ENCODE assay signal across 20 cellular contexts in genomic region chr20:32411955-32412706, GRCh38. TPM values are rescaled to one million over a fixed set of nuclear protein-coding genes. Genes with fewer than 3 reads are reported as not detected.
DNase-seq lines count a peak whose midpoint lies in the region; ATAC-seq and TF ChIP-seq lines count a peak whose summit lies in the region.
"Had no signal": no experiment of that assay in that cellular context is flagged by ENCODE, and none has a peak within 500 bp of the region (broad histone marks: within the 10 kb centered on the region; RNA-seq: fewer than 3 reads in every experiment).

No MANE protein-coding gene starts in this region.

- no peaks in the 10 kb centered on the region for H3K27me3 ChIP-seq in BLaER1 treated with 17β-estradiol and CSF1 and Interleukin-3, amounts not matched to agents 10 nM and 100 nM
- H3K27me3 ChIP-seq: body of pancreas had no signal

- H3K27ac Mint-ChIP-seq in activated naive CD8-positive, alpha-beta T cell treated with anti-CD3 and anti-CD28 coated beads, Interleukin-2, amount 10 ng/mL, durations not matched to agents 7 days and 5 days: no peak overlapping the region

- no peak overlapping the region for H3K27ac ChIP-seq in BLaER1 treated with 17β-estradiol and CSF1 and Interleukin-3, amounts not matched to agents 10 nM and 100 nM
- H3K27ac ChIP-seq: body of pancreas, RWPE1 had no signal

- H3K9me3 ChIP-seq in BLaER1 treated with 17β-estradiol and CSF1 and Interleukin-3, amounts not matched to agents 10 nM and 100 nM (replicated peaks in 1 of 11): no peaks in the 10 kb centered on the region
- H3K9me3 ChIP-seq: body of pancreas had no signal

- POLR2A ChIA-PET in activated naive CD8-positive, alpha-beta T cell treated with anti-CD3 and anti-CD28 coated beads, Interleukin-2, amount 10 ng/mL, durations not matched to agents 7 days and 5 days (lab: Charles Lee): interaction anchor here (0.9 kb wide), 1 partner anchor 32 kb away, joined by 4 read pairs; no protein-coding TSS in a partner anchor

- no peak overlapping the region for H3K4me3 ChIP-seq in BLaER1 treated with 17β-estradiol and CSF1 and Interleukin-3, amounts not matched to agents 10 nM and 100 nM
- H3K4me3 ChIP-seq in NB4 (ENCODE audit: low read depth, low read length): no peak overlapping the region
- H3K4me3 ChIP-seq: body of pancreas had no signal

- H3K4me1 Mint-ChIP-seq in activated naive CD8-positive, alpha-beta T cell treated with anti-CD3 and anti-CD28 coated beads, Interleukin-2, amount 10 ng/mL, durations not matched to agents 7 days and 5 days: peaks cover 38% of the 10 kb centered on the region

- no peaks in the 10 kb centered on the region for H3K27me3 Mint-ChIP-seq in activated naive CD8-positive, alpha-beta T cell treated with anti-CD3 and anti-CD28 coated beads, Interleukin-2, amount 10 ng/mL, durations not matched to agents 7 days and 5 days

- no peak for TF ChIP-seq POLR2A in NB4 (IDR thresholded peaks at IDR 0.05; ENCODE audit: extremely low read depth, insufficient read length)

- no peak overlapping the region for H3K9ac ChIP-seq in BLaER1 treated with 17β-estradiol and CSF1 and Interleukin-3, amounts not matched to agents 10 nM and 100 nM

- H3K36me3 Mint-ChIP-seq in activated naive CD8-positive, alpha-beta T cell treated with anti-CD3 and anti-CD28 coated beads, Interleukin-2, amount 10 ng/mL, durations not matched to agents 7 days and 5 days: peaks cover 28% of the 10 kb centered on the region

- DNase-seq in EL (peak; percentile 22), NB4 (ENCODE audit: low read depth) (peak; percentile 69), NCI-H2171 (lab: John Stamatoyannopoulos, UW) (no peak), NCI-H146 (lab: John Stamatoyannopoulos, UW) (no peak), activated gamma-delta T cell treated with Interleukin-2 at 50 U/mL for 16 hours (no peak)
- no peak for DNase-seq in activated naive CD8-positive, alpha-beta T cell treated with anti-CD3 and anti-CD28 coated beads, Interleukin-2, amount 10 ng/mL, durations not matched to agents 7 days and 5 days
- DNase-seq: activated CD4-positive, alpha-beta T cell treated with anti-CD3 and anti-CD28 coated beads, Interleukin-2, amount 50 U/mL, for 48 hours; activated gamma-delta T cell; body of pancreas; dermis blood vessel endothelial cell; DMS53; glutamatergic neuron; islet precursor cell; NCI-H524; stimulated activated CD4-positive, alpha-beta T cell treated with anti-CD3 and anti-CD28 coated beads, Interleukin-4, amount 100 ng/mL, for 4 hours had no signal

- no peaks in the 10 kb centered on the region for H3K9me3 Mint-ChIP-seq in activated naive CD8-positive, alpha-beta T cell treated with anti-CD3 and anti-CD28 coated beads, Interleukin-2, amount 10 ng/mL, durations not matched to agents 7 days and 5 days

- peaks cover 52 to 100% (median 93%) of the 10 kb centered on the region in 11 experiments; a peak in 21 of 22 replicates for H4K20me1 ChIP-seq in BLaER1 treated with 17β-estradiol and CSF1 and Interleukin-3, amounts not matched to agents 10 nM and 100 nM

- no peak for TF ChIP-seq CTCF in NB4 (IDR thresholded peaks at IDR 0.05; ENCODE audit: low read depth, low read length)

- H3K36me3 ChIP-seq in BLaER1 treated with 17β-estradiol and CSF1 and Interleukin-3, amounts not matched to agents 10 nM and 100 nM: peaks cover 18 to 77% (median 51%) of the 10 kb centered on the region in 11 experiments

- peaks cover 16 to 46% (median 25%) of the 10 kb centered on the region in 10 experiments for H3K4me1 ChIP-seq in BLaER1 treated with 17β-estradiol and CSF1 and Interleukin-3, amounts not matched to agents 10 nM and 100 nM

- H3K4me2 ChIP-seq in BLaER1 treated with 17β-estradiol and CSF1 and Interleukin-3, amounts not matched to agents 10 nM and 100 nM: peak overlapping the region; percentile 2 to 85 (median 36); a peak in 17 of 22 replicates

- peak; percentile 38 for ATAC-seq in activated naive CD8-positive, alpha-beta T cell treated with anti-CD3 and anti-CD28 coated beads, Interleukin-2, amount 10 ng/mL, durations not matched to agents 7 days and 5 days (ENCODE audit: low read depth)
- ATAC-seq in HG03469 (IDR thresholded peaks at IDR 0.05; ENCODE audit: unreplicated experiment): no peak
- ATAC-seq: body of pancreas, esophagus mucosa, HepG2 had no signal

- no peak overlapping the region for H3K4me3 Mint-ChIP-seq in activated naive CD8-positive, alpha-beta T cell treated with anti-CD3 and anti-CD28 coated beads, Interleukin-2, amount 10 ng/mL, durations not matched to agents 7 days and 5 days

RNA-seq across cellular contexts. Expression of gene ASXL1, which starts 54.0 kb away (rescaled TPM):
- total RNA-seq in activated naive CD8-positive, alpha-beta T cell treated with anti-CD3 and anti-CD28 coated beads, Interleukin-2, amount 10 ng/mL, durations not matched to agents 7 days and 5 days: 100 to 1,000 TPM; 102 to 107 TPM

Comparison
In these comparisons a context has a peak if more than half of its experiments do, and no peak if none do; other contexts are left out.
1. DNase-seq: peak in EL (single experiment) and NB4 (single experiment); none in activated naive CD8-positive, alpha-beta T cell treated with anti-CD3 and anti-CD28 coated beads, Interleukin-2, amount 10 ng/mL, durations not matched to agents 7 days and 5 days (single experiment), NCI-H2171 (single experiment), NCI-H146 (single experiment) and activated gamma-delta T cell treated with Interleukin-2 at 50 U/mL for 16 hours (single experiment).